9 cellular contexts compared by ENCODE assay signal in the genomic region with DNA sequence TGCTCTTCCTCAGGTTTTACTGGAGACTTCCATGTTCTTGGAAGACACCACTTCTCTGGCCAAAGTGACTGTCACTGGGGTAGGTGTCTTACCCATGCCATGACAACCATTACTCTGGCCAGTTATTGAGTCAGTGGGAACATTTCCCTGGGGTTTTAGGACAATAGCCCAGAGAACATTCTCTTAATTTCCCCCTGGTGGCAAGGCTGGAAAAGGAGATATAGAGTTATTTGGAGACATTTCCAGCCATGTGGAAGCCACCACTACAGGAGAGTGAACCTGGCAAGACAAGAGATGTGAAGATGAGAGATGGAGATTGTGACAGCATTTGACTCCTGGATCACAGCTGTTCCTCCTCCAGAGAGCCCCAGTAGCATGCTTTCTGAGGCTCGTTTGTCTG.
"Had no signal": no experiment of that assay in that cellular context is flagged by ENCODE, and none has a peak within 500 bp of the region (broad histone marks: within the 10 kb centered on the region; RNA-seq: fewer than 3 reads in every experiment).

No MANE protein-coding gene starts in this region.

- ATAC-seq: activated CD4-positive, alpha-beta T cell treated with anti-CD3 and anti-CD28 coated beads for 36 hours; activated CD8-positive, alpha-beta T cell treated with anti-CD3 and anti-CD28 coated beads, Interleukin-2, amount 10 ng/mL, durations not matched to agents 7 days and 5 days had no signal

- H3K4me3 ChIP-seq: cardiac muscle cell, left ventricle myocardium inferior, stomach, thoracic aorta had no signal

- H3K27ac ChIP-seq: cardiac muscle cell, left ventricle myocardium inferior, stomach, thoracic aorta had no signal

- DNase-seq: activated CD4-positive, alpha-beta T cell treated with anti-CD3 and anti-CD28 coated beads for 36 hours; activated CD8-positive, alpha-beta memory T cell treated with anti-CD3 and anti-CD28 coated beads, Interleukin-2, amount 50 U/mL, for 48 hours; activated CD8-positive, alpha-beta T cell treated with anti-CD3 and anti-CD28 coated beads, Interleukin-2, amount 10 ng/mL, durations not matched to agents 7 days and 5 days; aorta; left ventricle myocardium inferior; stimulated activated CD4-positive, alpha-beta T cell treated with anti-CD3 and anti-CD28 coated beads, Interleukin-4, amount 100 ng/mL, for 4 hours; stomach had no signal
